Comparison of ENCODE assay signal across 8 cellular contexts in genomic region chr2:211035548-211036185, GRCh38.
DNase-seq lines count a peak whose midpoint lies in the region; ATAC-seq and TF ChIP-seq lines count a peak whose summit lies in the region.

No MANE protein-coding gene starts in this region.

- H3K4me2 ChIP-seq in osteoblast (ENCODE audit: insufficient read depth, low read length) = no peak overlapping the region

- H3K4me3 Mint-ChIP-seq in activated CD4-positive, alpha-beta T cell treated with anti-CD3 and anti-CD28 coated beads, Interleukin-2, amount 10 ng/mL, durations not matched to agents 7 days and 5 days = no peak overlapping the region

- peak; percentile 67 for ATAC-seq in GM19452 (IDR thresholded peaks at IDR 0.05; ENCODE audit: unreplicated experiment)

- no peaks in the 10 kb centered on the region for H4K20me1 ChIP-seq in osteoblast (ENCODE audit: insufficient read depth, low read length)

- H3K27me3 Mint-ChIP-seq in activated CD4-positive, alpha-beta T cell treated with anti-CD3 and anti-CD28 coated beads, Interleukin-2, amount 10 ng/mL, durations not matched to agents 7 days and 5 days = no peaks in the 10 kb centered on the region

- POLR2A ChIA-PET in activated CD4-positive, alpha-beta T cell treated with anti-CD3 and anti-CD28 coated beads, Interleukin-2, amount 10 ng/mL, durations not matched to agents 7 days and 5 days (lab: Charles Lee) = no interaction called here

- intact Hi-C loops in lower leg skin (cut with DNase I; ENCODE audit: low total_unique reads) = no loop called here

- WGBS in lower leg skin, 2 donors = 62 to 64% methylated on average over 4 of the region's 4 CpGs

- DNase-seq in BE2C (peak; percentile 23), LHCN-M2 (ENCODE audit: low read depth) (peak; percentile 27), cerebellar cortex (ENCODE audit: low spot score) (peak; percentile 5), osteoblast (ENCODE audit: insufficient read length, low spot score, missing footprints) (no peak), NCI-H774 (lab: John Stamatoyannopoulos, UW) (no peak), lower leg skin (ENCODE audit: low spot score in 2 of 2) (no peak)
- DNase-seq in activated CD4-positive, alpha-beta T cell treated with anti-CD3 and anti-CD28 coated beads, Interleukin-2, amount 10 ng/mL, durations not matched to agents 7 days and 5 days = no peak

- H3K27me3 ChIP-seq in BE2C (no peaks in the 10 kb centered on the region), osteoblast (ENCODE audit: insufficient read depth, low read length) (no peaks in the 10 kb centered on the region)

- no peaks in the 10 kb centered on the region for H3K79me2 ChIP-seq in osteoblast (ENCODE audit: insufficient read depth, low read length)

- H3K4me3 ChIP-seq in BE2C (ENCODE audit: low read depth, low read length) (no peak overlapping the region), osteoblast (ENCODE audit: insufficient read depth, low read length) (no peak overlapping the region), lower leg skin (ENCODE audit: low read depth, poor library complexity, severe bottlenecking) (no peak overlapping the region)

- H3K4me1 Mint-ChIP-seq in activated CD4-positive, alpha-beta T cell treated with anti-CD3 and anti-CD28 coated beads, Interleukin-2, amount 10 ng/mL, durations not matched to agents 7 days and 5 days = no peaks in the 10 kb centered on the region

- no peak for TF ChIP-seq POLR2A in lower leg skin (IDR thresholded peaks at IDR 0.05)

- H3K9me3 Mint-ChIP-seq in activated CD4-positive, alpha-beta T cell treated with anti-CD3 and anti-CD28 coated beads, Interleukin-2, amount 10 ng/mL, durations not matched to agents 7 days and 5 days = no peaks in the 10 kb centered on the region

- H3K4me1 ChIP-seq in BE2C (peaks cover 15% of the 10 kb centered on the region), osteoblast (ENCODE audit: insufficient read depth, low read length) (no peaks in the 10 kb centered on the region)

- TF ChIP-seq CTCF in BE2C (IDR thresholded peaks at IDR 0.05; ENCODE audit: low read depth, low read length) = peak; percentile 72
- TF ChIP-seq CTCF in osteoblast (IDR thresholded peaks at IDR 0.05; ENCODE audit: extremely low read depth, low read depth, low read length) = peak; percentile 50
- TF ChIP-seq CTCF in lower leg skin (IDR thresholded peaks at IDR 0.05) = no peak

- H3K9me3 ChIP-seq in BE2C (no peaks in the 10 kb centered on the region), osteoblast (ENCODE audit: low read depth, low read length) (no peaks in the 10 kb centered on the region)

- no peak overlapping the region for H3K27ac Mint-ChIP-seq in activated CD4-positive, alpha-beta T cell treated with anti-CD3 and anti-CD28 coated beads, Interleukin-2, amount 10 ng/mL, durations not matched to agents 7 days and 5 days

- no peak overlapping the region for H3K27ac ChIP-seq in osteoblast (ENCODE audit: low read depth, low read length)

- H3K36me3 Mint-ChIP-seq in activated CD4-positive, alpha-beta T cell treated with anti-CD3 and anti-CD28 coated beads, Interleukin-2, amount 10 ng/mL, durations not matched to agents 7 days and 5 days (ENCODE audit: low read depth) = no peaks in the 10 kb centered on the region

- CTCF ChIA-PET in activated CD4-positive, alpha-beta T cell treated with anti-CD3 and anti-CD28 coated beads, Interleukin-2, amount 10 ng/mL, durations not matched to agents 7 days and 5 days (lab: Charles Lee) = no interaction called here

- H2AFZ ChIP-seq in osteoblast (ENCODE audit: low read length) = no peak overlapping the region

- H3K36me3 ChIP-seq in BE2C (no peaks in the 10 kb centered on the region), osteoblast (ENCODE audit: insufficient read depth, low read length) (no peaks in the 10 kb centered on the region)

Comparison
In these comparisons a context has a peak if more than half of its experiments do, and no peak if none do; other contexts are left out.
1. DNase-seq: peak in BE2C (single experiment), LHCN-M2 (single experiment) and cerebellar cortex (single experiment); none in osteoblast (single experiment), NCI-H774 (single experiment), activated CD4-positive, alpha-beta T cell treated with anti-CD3 and anti-CD28 coated beads, Interleukin-2, amount 10 ng/mL, durations not matched to agents 7 days and 5 days (single experiment) and lower leg skin (0 of 2).
2. CTCF ChIP-seq: peak in BE2C (single experiment) and osteoblast (single experiment); none in lower leg skin (0 of 3).